2 cellular contexts compared by ENCODE assay signal in the genomic region with DNA sequence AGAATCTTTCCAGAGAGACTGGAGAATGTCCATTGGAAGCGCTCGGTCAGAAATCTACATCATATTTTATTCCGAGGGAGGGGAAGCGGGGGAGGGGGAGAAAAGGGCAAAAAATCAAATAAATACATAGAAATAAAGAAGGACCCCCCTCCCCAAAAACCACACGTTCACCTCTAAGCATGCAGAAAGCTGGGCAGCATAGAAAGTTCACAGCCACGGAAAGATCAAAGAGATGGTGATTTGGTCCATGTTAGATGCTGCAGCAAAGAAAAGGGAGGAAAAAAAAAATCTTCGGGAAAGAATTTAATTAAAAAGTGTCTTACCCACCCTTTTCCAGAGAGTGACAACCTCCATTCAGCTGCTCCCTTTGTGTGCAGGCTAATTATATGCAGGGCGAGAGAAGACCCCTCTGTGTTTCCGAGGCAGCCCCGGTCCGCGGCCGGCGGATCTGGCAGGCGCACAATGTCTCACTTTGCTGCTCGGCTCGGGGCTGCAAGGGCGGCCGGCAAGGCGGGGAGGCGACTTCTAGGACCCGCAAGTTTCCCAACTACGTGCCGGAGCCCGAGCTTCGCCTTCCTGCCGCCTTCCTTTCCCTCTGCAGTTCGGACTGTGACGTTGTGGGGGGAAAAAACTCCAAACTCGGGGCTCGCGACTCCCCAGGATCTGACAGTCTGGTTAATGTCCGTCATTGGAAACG.
TF ChIP-seq lines count a peak whose summit lies in the region.

No MANE protein-coding gene starts in this region.

TF ChIP-seq in A549, 52 proteins besides CTCF, POLR2A, EP300 and RAD21:
- TF ChIP-seq, protein P1, sequence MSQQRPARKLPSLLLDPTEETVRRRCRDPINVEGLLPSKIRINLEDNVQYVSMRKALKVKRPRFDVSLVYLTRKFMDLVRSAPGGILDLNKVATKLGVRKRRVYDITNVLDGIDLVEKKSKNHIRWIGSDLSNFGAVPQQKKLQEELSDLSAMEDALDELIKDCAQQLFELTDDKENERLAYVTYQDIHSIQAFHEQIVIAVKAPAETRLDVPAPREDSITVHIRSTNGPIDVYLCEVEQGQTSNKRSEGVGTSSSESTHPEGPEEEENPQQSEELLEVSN (IDR thresholded peaks at IDR 0.05; ENCODE audit: borderline replicate concordance, low read depth): no peak
- TF ChIP-seq HOXA7 (CRISPR knock-in tag; IDR thresholded peaks at IDR 0.05) (no peak), SMC3 (IDR thresholded peaks at IDR 0.05) (no peak), CEBPB (IDR thresholded peaks at IDR 0.05) (no peak), HOXB5 (CRISPR knock-in tag; IDR thresholded peaks at IDR 0.05) (no peak), KDM1A (IDR thresholded peaks at IDR 0.05; ENCODE audit: low read depth) (no peak), RCOR1 (IDR thresholded peaks at IDR 0.05; ENCODE audit: low read depth, low read length) (no peak), HOXB13 (CRISPR knock-in tag; IDR thresholded peaks at IDR 0.05; ENCODE audit: low read depth) (no peak), TP53 (CRISPR knock-in tag; IDR thresholded peaks at IDR 0.05) (no peak), HEYL (CRISPR knock-in tag; IDR thresholded peaks at IDR 0.05) (no peak), BHLHE40 (IDR thresholded peaks at IDR 0.05; ENCODE audit: low read depth, low read length) (no peak), ESRRA (IDR thresholded peaks at IDR 0.05; ENCODE audit: borderline replicate concordance, low read length) (no peak)
- TF ChIP-seq, protein P2, sequence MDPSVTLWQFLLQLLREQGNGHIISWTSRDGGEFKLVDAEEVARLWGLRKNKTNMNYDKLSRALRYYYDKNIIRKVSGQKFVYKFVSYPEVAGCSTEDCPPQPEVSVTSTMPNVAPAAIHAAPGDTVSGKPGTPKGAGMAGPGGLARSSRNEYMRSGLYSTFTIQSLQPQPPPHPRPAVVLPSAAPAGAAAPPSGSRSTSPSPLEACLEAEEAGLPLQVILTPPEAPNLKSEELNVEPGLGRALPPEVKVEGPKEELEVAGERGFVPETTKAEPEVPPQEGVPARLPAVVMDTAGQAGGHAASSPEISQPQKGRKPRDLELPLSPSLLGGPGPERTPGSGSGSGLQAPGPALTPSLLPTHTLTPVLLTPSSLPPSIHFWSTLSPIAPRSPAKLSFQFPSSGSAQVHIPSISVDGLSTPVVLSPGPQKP (IDR thresholded peaks at IDR 0.05; ENCODE audit: low read depth, low read length): no peak
- TF ChIP-seq, protein P3, sequence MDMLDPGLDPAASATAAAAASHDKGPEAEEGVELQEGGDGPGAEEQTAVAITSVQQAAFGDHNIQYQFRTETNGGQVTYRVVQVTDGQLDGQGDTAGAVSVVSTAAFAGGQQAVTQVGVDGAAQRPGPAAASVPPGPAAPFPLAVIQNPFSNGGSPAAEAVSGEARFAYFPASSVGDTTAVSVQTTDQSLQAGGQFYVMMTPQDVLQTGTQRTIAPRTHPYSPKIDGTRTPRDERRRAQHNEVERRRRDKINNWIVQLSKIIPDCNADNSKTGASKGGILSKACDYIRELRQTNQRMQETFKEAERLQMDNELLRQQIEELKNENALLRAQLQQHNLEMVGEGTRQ (IDR thresholded peaks at IDR 0.05): no peak

TF ChIP-seq in IMR-90, 13 proteins besides CTCF, POLR2A, EP300 and RAD21 (continued from another document):
- TF ChIP-seq, protein P3 (IDR thresholded peaks at IDR 0.05; ENCODE audit: low read depth, low read length): no peak
- TF ChIP-seq, protein P2 (IDR thresholded peaks at IDR 0.05; ENCODE audit: borderline replicate concordance, low read depth, low read length): no peak
- TF ChIP-seq MAZ (IDR thresholded peaks at IDR 0.05; ENCODE audit: borderline replicate concordance, low read depth, low read length): no peak
- TF ChIP-seq RCOR1 (IDR thresholded peaks at IDR 0.05; ENCODE audit: insufficient replicate concordance, low read length): no peak
- no peak for TF ChIP-seq MXI1 (IDR thresholded peaks at IDR 0.05; ENCODE audit: borderline replicate concordance, low read depth, low read length)
- TF ChIP-seq FOS (IDR thresholded peaks at IDR 0.05; ENCODE audit: low read depth, low read length): no peak
- no peak for TF ChIP-seq CHD1 (IDR thresholded peaks at IDR 0.05; ENCODE audit: low read depth, low read length)
- TF ChIP-seq BHLHE40 (IDR thresholded peaks at IDR 0.05; ENCODE audit: low read depth, low read length): no peak
- no peak for TF ChIP-seq NFE2L2 (IDR thresholded peaks at IDR 0.05; ENCODE audit: low read depth, low read length)
- no peak for TF ChIP-seq CEBPB (IDR thresholded peaks at IDR 0.05; ENCODE audit: low read depth, low read length)
- no peak for TF ChIP-seq MAFK (IDR thresholded peaks at IDR 0.05; ENCODE audit: low read depth, low read length)
